1 cellular context compared by ENCODE assay signal in genomic region chr7:149125864-149126661, GRCh38.
TF ChIP-seq lines count a peak whose summit lies in the region.

TSS of gene ZNF425 (minus strand) at chr7:149126324. CDS start at chr7:149126213, 111 bp downstream.

TF ChIP-seq in HepG2, 621 proteins besides CTCF, POLR2A, EP300 and RAD21 (continued from another document and continues in another):
- TF ChIP-seq THRA (CRISPR knock-in tag; IDR thresholded peaks at IDR 0.05; ENCODE audit: borderline replicate concordance) (peak; percentile 60; the same call in 1 of the 2 replicates), PLSCR1 (CRISPR knock-in tag; IDR thresholded peaks at IDR 0.05; ENCODE audit: borderline replicate concordance) (no peak; the same call in 1 of the 2 replicates), JARID2 (CRISPR knock-in tag; IDR thresholded peaks at IDR 0.05; ENCODE audit: insufficient replicate concordance) (peak; percentile 94), ZNF296 (CRISPR knock-in tag; conservative IDR thresholded peaks at IDR 0.05) (peak; percentile 4), MBD4 (IDR thresholded peaks at IDR 0.05; ENCODE audit: borderline replicate concordance, low read length) (no peak), THAP11 (CRISPR knock-in tag; IDR thresholded peaks at IDR 0.05) (peak; percentile 91), ZNF7 (CRISPR knock-in tag; IDR thresholded peaks at IDR 0.05) (peak; percentile 7; the same call in 1 of the 2 replicates), ZNF317 (CRISPR knock-in tag; IDR thresholded peaks at IDR 0.05) (peak; percentile 66), TFDP1 (CRISPR knock-in tag; IDR thresholded peaks at IDR 0.05; ENCODE audit: borderline replicate concordance) (no peak; the same call in 1 of the 2 replicates), ZNF253 (CRISPR knock-in tag; IDR thresholded peaks at IDR 0.05; ENCODE audit: borderline replicate concordance) (peak; percentile 71; the same call in 1 of the 2 replicates), ZNF318 (CRISPR knock-in tag; IDR thresholded peaks at IDR 0.05) (peak; percentile 65; the same call in 1 of the 2 replicates), SPEN (CRISPR knock-in tag; IDR thresholded peaks at IDR 0.05; ENCODE audit: low read depth) (peak; percentile 96), ZNF10 (CRISPR knock-in tag; IDR thresholded peaks at IDR 0.05; ENCODE audit: borderline replicate concordance, low read depth) (no peak), ZNF136 (CRISPR knock-in tag; IDR thresholded peaks at IDR 0.05; ENCODE audit: low read depth) (no peak), MYC (CRISPR knock-in tag; IDR thresholded peaks at IDR 0.05; ENCODE audit: borderline replicate concordance) (peak; percentile 87), MED13 (CRISPR knock-in tag; IDR thresholded peaks at IDR 0.05) (peak; percentile 58; the same call in 1 of the 2 replicates), ADNP (CRISPR knock-in tag; IDR thresholded peaks at IDR 0.05) (no peak), SNAPC4 (CRISPR knock-in tag; IDR thresholded peaks at IDR 0.05) (peak; percentile 95), RBM39 (IDR thresholded peaks at IDR 0.05; ENCODE audit: low read depth, low read length, poor library complexity, severe bottlenecking) (peak; percentile 78), ZNF614 (CRISPR knock-in tag; IDR thresholded peaks at IDR 0.05; ENCODE audit: borderline replicate concordance) (peak; percentile 80; the same call in 1 of the 2 replicates), XRCC5 (optimal IDR thresholded peaks at IDR 0.05; ENCODE audit: low read length) (peak; percentile 97), ZNF12 (CRISPR knock-in tag; IDR thresholded peaks at IDR 0.05) (0 out of 2 replicates have a peak, but pooled peaks have one; percentile 26), ZNF460 (CRISPR knock-in tag; IDR thresholded peaks at IDR 0.05; ENCODE audit: borderline replicate concordance) (peak; percentile 77; the same call in 1 of the 2 replicates), ZNF703 (CRISPR knock-in tag; IDR thresholded peaks at IDR 0.05; ENCODE audit: borderline replicate concordance) (peak; percentile 61; the same call in 1 of the 2 replicates), ZBTB38 (CRISPR knock-in tag; IDR thresholded peaks at IDR 0.05) (peak; percentile 94), TCF12 (IDR thresholded peaks at IDR 0.05) (no peak), TCF12 (CRISPR knock-in tag; IDR thresholded peaks at IDR 0.05) (peak; percentile 22; the same call in 1 of the 2 replicates), CENPT (CRISPR knock-in tag; IDR thresholded peaks at IDR 0.05; ENCODE audit: low read depth) (no peak; the same call in 1 of the 2 replicates), ZBTB2 (CRISPR knock-in tag; IDR thresholded peaks at IDR 0.05; ENCODE audit: low read depth) (peak; percentile 93), CAMTA2 (CRISPR knock-in tag; IDR thresholded peaks at IDR 0.05; ENCODE audit: borderline replicate concordance) (peak; percentile 93; the same call in 1 of the 2 replicates), ZFP91 (CRISPR knock-in tag; IDR thresholded peaks at IDR 0.05; ENCODE audit: borderline replicate concordance) (peak; percentile 97), RXRA (CRISPR knock-in tag; IDR thresholded peaks at IDR 0.05) (peak; percentile 71), ZNF558 (CRISPR knock-in tag; IDR thresholded peaks at IDR 0.05; ENCODE audit: borderline replicate concordance) (peak; percentile 57; the same call in 1 of the 2 replicates), GZF1 (CRISPR knock-in tag; IDR thresholded peaks at IDR 0.05) (peak; percentile 96)
